17 cellular contexts compared by ENCODE assay signal in the genomic region with DNA sequence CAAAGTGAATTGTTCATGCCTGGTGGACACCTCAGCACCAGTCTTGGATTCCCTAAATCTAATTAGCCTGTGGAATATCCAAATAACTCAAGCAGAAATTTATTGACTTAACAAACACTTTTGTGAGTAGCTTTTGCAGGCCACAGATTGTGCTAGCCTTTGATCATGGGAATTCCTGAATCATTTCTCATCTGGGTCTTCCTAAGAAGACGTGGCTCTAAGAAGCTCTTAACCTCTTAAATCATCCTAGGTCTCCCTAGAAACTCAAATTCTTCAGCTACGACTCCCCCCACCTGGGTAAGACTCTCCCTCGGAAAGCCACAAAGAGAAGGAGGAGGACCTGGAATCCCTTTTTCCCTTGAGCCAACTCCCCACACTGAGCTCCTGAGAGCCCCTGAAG. TPM values are rescaled to one million over a fixed set of nuclear protein-coding genes. Genes with fewer than 3 reads are reported as not detected.
DNase-seq lines count a peak whose midpoint lies in the region; ATAC-seq and TF ChIP-seq lines count a peak whose summit lies in the region.
"Had no signal": no experiment of that assay in that cellular context is flagged by ENCODE, and none has a peak within 500 bp of the region (broad histone marks: within the 10 kb centered on the region; RNA-seq: fewer than 3 reads in every experiment).

No MANE protein-coding gene starts in this region.

- H3K9me3 ChIP-seq in sigmoid colon: no peaks in the 10 kb centered on the region
- no peaks in the 10 kb centered on the region for H3K9me3 ChIP-seq in tibial nerve
- H3K9me3 ChIP-seq: ascending aorta, right lobe of liver, vagina had no signal

- ATAC-seq in HG02938 (IDR thresholded peaks at IDR 0.05; ENCODE audit: unreplicated experiment) (no peak), GM21390 (IDR thresholded peaks at IDR 0.05; ENCODE audit: unreplicated experiment) (no peak)
- ATAC-seq: activated CD8-positive, alpha-beta T cell treated with anti-CD3 and anti-CD28 coated beads for 36 hours; natural killer cell; right lobe of liver had no signal

- H3K36me3 ChIP-seq in sigmoid colon (no peaks in the 10 kb centered on the region), tibial nerve (no peaks in the 10 kb centered on the region)
- H3K36me3 ChIP-seq: ascending aorta, right lobe of liver, vagina had no signal

- peak; percentile 77 for DNase-seq in ELR (ENCODE audit: low read depth)
- peak; percentile 47 for DNase-seq in RKO (ENCODE audit: low spot score)
- DNase-seq in fibroblast of pulmonary artery (ENCODE audit: low read depth): peak; percentile 16
- no peak for DNase-seq in sigmoid colon
- no peak for DNase-seq in tibial nerve (ENCODE audit: low spot score in 2 of 2)
- DNase-seq in nephron progenitor cell: no peak
- DNase-seq: activated CD8-positive, alpha-beta T cell treated with anti-CD3 and anti-CD28 coated beads for 36 hours; GOT3; natural killer cell; right lobe of liver; SHP77 treated with DMSO at 0.1 percent for 48 hours; stimulated activated naive CD4-positive, alpha-beta T cell treated with Interleukin-2 at 50 U/mL for 16 hours had no signal

- peak overlapping the region in 3 of 4 donors; percentile 79 to 86 (median 83) for H3K27ac ChIP-seq in sigmoid colon
- H3K27ac ChIP-seq in tibial nerve: no peak overlapping the region
- H3K27ac ChIP-seq: ascending aorta, right lobe of liver had no signal

- peaks cover 4% of the 10 kb centered on the region for H3K9me3 Mint-ChIP-seq in nephron progenitor cell
- H3K9me3 Mint-ChIP-seq: activated CD8-positive, alpha-beta T cell treated with anti-CD3 and anti-CD28 coated beads for 36 hours; activated T-helper 2 cell treated with anti-CD3 and anti-CD28 coated beads, Interferon-gamma antibody, Interleukin-2, Interleukin-4, amounts not matched to agents 10 μg/mL and 5 μg/mL and 100 μg/mL, durations not matched to agents 14 hours and 24 hours and 36 hours; natural killer cell had no signal

- H3K27me3 ChIP-seq in sigmoid colon (no peaks in the 10 kb centered on the region), tibial nerve (no peaks in the 10 kb centered on the region)
- H3K27me3 ChIP-seq: ascending aorta, right lobe of liver, vagina had no signal

- TF ChIP-seq CTCF in fibroblast of pulmonary artery (IDR thresholded peaks at IDR 0.05; ENCODE audit: low read length, missing control alignments) (no peak), sigmoid colon (IDR thresholded peaks at IDR 0.05) (no peak), tibial nerve (IDR thresholded peaks at IDR 0.05) (no peak), nephron progenitor cell (IDR thresholded peaks at IDR 0.05) (no peak)

- H3K4me1 ChIP-seq in sigmoid colon (peaks cover 0 to 43% (median 35%) of the 10 kb centered on the region in 4 donors), tibial nerve (peaks cover 0 to 25% (median 8%) of the 10 kb centered on the region in 4 donors)
- H3K4me1 ChIP-seq: right lobe of liver had no signal

- H3K4me3 ChIP-seq in fibroblast of pulmonary artery (replicated peaks; ENCODE audit: low read depth, low read length) (no peak overlapping the region), sigmoid colon (no peak overlapping the region), tibial nerve (no peak overlapping the region)
- H3K4me3 ChIP-seq: ascending aorta, right lobe of liver, vagina had no signal

- 89 to 90% methylated on average over 3 of the region's 3 CpGs for WGBS in sigmoid colon, 2 donors
- 90% methylated on average over 3 of the region's 3 CpGs for WGBS in tibial nerve, 2 donors

- peaks cover 32% of the 10 kb centered on the region for H3K4me1 Mint-ChIP-seq in nephron progenitor cell
- H3K4me1 Mint-ChIP-seq: natural killer cell had no signal

- intact Hi-C loops in sigmoid colon (cut with DNase I): no loop called here

- no peak overlapping the region for H3K27ac Mint-ChIP-seq in nephron progenitor cell
- H3K27ac Mint-ChIP-seq: activated CD8-positive, alpha-beta T cell treated with anti-CD3 and anti-CD28 coated beads for 36 hours; activated T-helper 2 cell treated with anti-CD3 and anti-CD28 coated beads, Interferon-gamma antibody, Interleukin-2, Interleukin-4, amounts not matched to agents 10 μg/mL and 5 μg/mL and 100 μg/mL, durations not matched to agents 14 hours and 24 hours and 36 hours; natural killer cell had no signal

- peaks cover 18% of the 10 kb centered on the region for H3K27me3 Mint-ChIP-seq in nephron progenitor cell (ENCODE audit: low read depth, poor library complexity)
- H3K27me3 Mint-ChIP-seq: activated CD8-positive, alpha-beta T cell treated with anti-CD3 and anti-CD28 coated beads for 36 hours had no signal

- TF ChIP-seq POLR2A in sigmoid colon (IDR thresholded peaks at IDR 0.05): no peak
- TF ChIP-seq POLR2A in tibial nerve (IDR thresholded peaks at IDR 0.05): no peak

- no peak for TF ChIP-seq EP300 in sigmoid colon (IDR thresholded peaks at IDR 0.05)
- no peak for TF ChIP-seq EP300 in tibial nerve (IDR thresholded peaks at IDR 0.05)

- H3K4me3 Mint-ChIP-seq in nephron progenitor cell: no peak overlapping the region
- H3K4me3 Mint-ChIP-seq: activated CD8-positive, alpha-beta T cell treated with anti-CD3 and anti-CD28 coated beads for 36 hours; natural killer cell had no signal

- H3K36me3 Mint-ChIP-seq in nephron progenitor cell (ENCODE audit: low read depth): no peaks in the 10 kb centered on the region
- H3K36me3 Mint-ChIP-seq: natural killer cell had no signal

RNA-seq across cellular contexts. Expression of a gene that starts 53.8 kb away (rescaled TPM):
- 10 to 100 TPM; 23.2 to 56.8 (median 32.8) TPM for total RNA-seq in sigmoid colon
- polyA plus RNA-seq in sigmoid colon: 10 to 100 TPM in 2 of 3 donors, 1 to 10 TPM in 1; 4.4 to 16.9 (median 10.8) TPM
- total RNA-seq in tibial nerve: 10 to 100 TPM; 30.8 to 49.2 (median 40.9) TPM

Comparison
In these comparisons a context has a peak if more than half of its experiments do, and no peak if none do; other contexts are left out.
1. DNase-seq: peak in ELR (single experiment), RKO (single experiment) and fibroblast of pulmonary artery (single experiment); none in sigmoid colon (single experiment), tibial nerve (0 of 2) and nephron progenitor cell (single experiment).
2. H3K27ac ChIP-seq: peak in sigmoid colon (3 of 4); none in tibial nerve (0 of 4).